In genomic region chr3:143850877-143851276, GRCh38 we compare ENCODE assay signal across 1 cellular context.
TF ChIP-seq lines count a peak whose summit lies in the region.

No MANE protein-coding gene starts in this region.

TF ChIP-seq in GM23338, 12 proteins besides CTCF, POLR2A, EP300 and RAD21 (continued from another document):
- no peak for TF ChIP-seq JUNB (IDR thresholded peaks at IDR 0.05; ENCODE audit: unreplicated experiment)
- TF ChIP-seq POLR2AphosphoS5 (IDR thresholded peaks at IDR 0.05; ENCODE audit: low read depth): no peak
- no peak for TF ChIP-seq REST (IDR thresholded peaks at IDR 0.05; ENCODE audit: unreplicated experiment)
- no peak for TF ChIP-seq EZH2 (IDR thresholded peaks at IDR 0.05; ENCODE audit: low read depth, unreplicated experiment)
- no peak for TF ChIP-seq ETS1 (IDR thresholded peaks at IDR 0.05)
